1 cellular context compared by ENCODE assay signal in the genomic region with DNA sequence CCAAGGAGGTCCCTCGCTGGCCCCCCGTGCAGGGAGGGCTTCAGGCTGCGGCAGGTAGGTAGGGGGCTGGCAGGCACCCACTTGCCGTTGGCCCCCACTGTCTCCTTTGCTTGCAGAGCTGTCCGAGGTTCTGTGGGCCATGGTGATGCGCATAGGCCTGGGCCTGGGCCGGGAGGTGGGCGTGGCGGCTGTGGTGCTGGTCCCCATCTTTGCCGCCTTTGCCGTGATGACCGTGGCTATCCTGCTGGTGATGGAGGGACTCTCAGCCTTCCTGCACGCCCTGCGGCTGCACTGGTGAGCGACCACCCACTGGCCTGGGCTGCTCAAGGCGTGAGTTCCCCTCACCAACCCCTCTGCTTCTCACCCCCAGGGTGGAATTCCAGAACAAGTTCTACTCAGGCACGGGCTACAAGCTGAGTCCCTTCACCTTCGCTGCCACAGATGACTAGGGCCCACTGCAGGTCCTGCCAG.
A peak's percentile ranks its signal among the peaks of the same experiment; 100 is the strongest.
TF ChIP-seq lines count a peak whose summit lies in the region.

No MANE protein-coding gene starts in this region.

TF ChIP-seq in WTC11, 78 proteins besides CTCF, POLR2A, EP300 and RAD21 (continued from another document):
- TF ChIP-seq, protein P1, sequence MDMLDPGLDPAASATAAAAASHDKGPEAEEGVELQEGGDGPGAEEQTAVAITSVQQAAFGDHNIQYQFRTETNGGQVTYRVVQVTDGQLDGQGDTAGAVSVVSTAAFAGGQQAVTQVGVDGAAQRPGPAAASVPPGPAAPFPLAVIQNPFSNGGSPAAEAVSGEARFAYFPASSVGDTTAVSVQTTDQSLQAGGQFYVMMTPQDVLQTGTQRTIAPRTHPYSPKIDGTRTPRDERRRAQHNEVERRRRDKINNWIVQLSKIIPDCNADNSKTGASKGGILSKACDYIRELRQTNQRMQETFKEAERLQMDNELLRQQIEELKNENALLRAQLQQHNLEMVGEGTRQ (CRISPR knock-in tag; IDR thresholded peaks at IDR 0.05) = no peak
- TF ChIP-seq ZNF219 (CRISPR knock-in tag; IDR thresholded peaks at IDR 0.05; ENCODE audit: borderline replicate concordance) (no peak), TP53 (CRISPR knock-in tag; IDR thresholded peaks at IDR 0.05) (0 out of 2 replicates have a peak, but pooled peaks have one; percentile 17)
- TF ChIP-seq, protein P2, sequence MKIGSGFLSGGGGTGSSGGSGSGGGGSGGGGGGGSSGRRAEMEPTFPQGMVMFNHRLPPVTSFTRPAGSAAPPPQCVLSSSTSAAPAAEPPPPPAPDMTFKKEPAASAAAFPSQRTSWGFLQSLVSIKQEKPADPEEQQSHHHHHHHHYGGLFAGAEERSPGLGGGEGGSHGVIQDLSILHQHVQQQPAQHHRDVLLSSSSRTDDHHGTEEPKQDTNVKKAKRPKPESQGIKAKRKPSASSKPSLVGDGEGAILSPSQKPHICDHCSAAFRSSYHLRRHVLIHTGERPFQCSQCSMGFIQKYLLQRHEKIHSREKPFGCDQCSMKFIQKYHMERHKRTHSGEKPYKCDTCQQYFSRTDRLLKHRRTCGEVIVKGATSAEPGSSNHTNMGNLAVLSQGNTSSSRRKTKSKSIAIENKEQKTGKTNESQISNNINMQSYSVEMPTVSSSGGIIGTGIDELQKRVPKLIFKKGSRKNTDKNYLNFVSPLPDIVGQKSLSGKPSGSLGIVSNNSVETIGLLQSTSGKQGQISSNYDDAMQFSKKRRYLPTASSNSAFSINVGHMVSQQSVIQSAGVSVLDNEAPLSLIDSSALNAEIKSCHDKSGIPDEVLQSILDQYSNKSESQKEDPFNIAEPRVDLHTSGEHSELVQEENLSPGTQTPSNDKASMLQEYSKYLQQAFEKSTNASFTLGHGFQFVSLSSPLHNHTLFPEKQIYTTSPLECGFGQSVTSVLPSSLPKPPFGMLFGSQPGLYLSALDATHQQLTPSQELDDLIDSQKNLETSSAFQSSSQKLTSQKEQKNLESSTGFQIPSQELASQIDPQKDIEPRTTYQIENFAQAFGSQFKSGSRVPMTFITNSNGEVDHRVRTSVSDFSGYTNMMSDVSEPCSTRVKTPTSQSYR (CRISPR knock-in tag; IDR thresholded peaks at IDR 0.05) = no peak
